ENCODE assay signal across 8 cellular contexts in genomic region chr2:150133623-150134022, GRCh38.
DNase-seq lines count a peak whose midpoint lies in the region; ATAC-seq, FAIRE-seq and TF ChIP-seq lines count a peak whose summit lies in the region.

No MANE protein-coding gene starts in this region.

- H3K9me3 ChIP-seq in K562 (replicated peaks; ENCODE audit: control insufficient read depth, insufficient read depth, low read depth, low read length) = no peaks in the 10 kb centered on the region

- WGBS in K562 (ENCODE audit: insufficient coverage, low coverage, missing lambda C conversion rate) = 3% methylated on average over 5 of the region's 5 CpGs

- no peak overlapping the region for H3K9ac ChIP-seq in K562 (ENCODE audit: insufficient read depth in 1 of 2, low read depth in 2 of 2, low read length in 2 of 2)

- in situ Hi-C loops in K562 (cut with MboI) = no loop called here

- H3K4me1 ChIP-seq in K562 (replicated peaks in 1 of 2; ENCODE audit: control insufficient read depth in 2 of 2, insufficient read depth in 2 of 2, low read length in 2 of 2) = no peaks in the 10 kb centered on the region

- no peaks in the 10 kb centered on the region for H4K20me1 ChIP-seq in K562 (replicated peaks; ENCODE audit: control insufficient read depth, insufficient read depth, low read length)

- CTCF ChIA-PET in K562 (lab: Yijun Ruan, JAX; ENCODE audit: low intra/inter-chr PET ratio) = no interaction called here

- POLR2A ChIA-PET in K562 (lab: Yijun Ruan, JAX) = interaction anchor here (0.7 to 0.9 kb wide), 2 partner anchors 15 to 19 kb away, joined by 3 read pairs; no protein-coding TSS in a partner anchor

- no peak for FAIRE-seq in K562 (lab: Jason Lieb, UNC)

- no peak for TF ChIP-seq EP300 in K562 (IDR thresholded peaks at IDR 0.05; ENCODE audit: low read length)

- H3K36me3 ChIP-seq in K562 (ENCODE audit: control insufficient read depth, insufficient read depth, low read length) = no peaks in the 10 kb centered on the region

- intact Hi-C loops in K562 (cut with micrococcal nuclease) = no loop called here

- no peaks in the 10 kb centered on the region for H3K79me2 ChIP-seq in K562 (ENCODE audit: control insufficient read depth, insufficient read depth, low read length)

- H3K27me3 ChIP-seq in K562 (ENCODE audit: control insufficient read depth in 2 of 2, insufficient read depth in 2 of 2, low read length in 2 of 2) = no peaks in the 10 kb centered on the region

- H3K4me3 ChIP-seq in K562 = no peak overlapping the region

- H2AFZ ChIP-seq in K562 (ENCODE audit: low read depth, low read length) = no peak overlapping the region

- TF ChIP-seq RAD21 in K562 (CRISPR knock-in tag; conservative IDR thresholded peaks at IDR 0.05 in 1 of 2, IDR thresholded peaks at IDR 0.05 in 1 of 2) = peak in 1 of 2 experiments; percentile 2; a peak in 1 of 4 replicates

- no peaks in the 10 kb centered on the region for H3K9me1 ChIP-seq in K562 (ENCODE audit: control insufficient read depth, insufficient read depth, low read length)

- peak; percentile 91 for ATAC-seq in GM21515 (IDR thresholded peaks at IDR 0.05; ENCODE audit: unreplicated experiment)
- ATAC-seq in K562 = peak; percentile 71

- H3K4me2 ChIP-seq in K562 (ENCODE audit: insufficient read depth, low read length) = no peak overlapping the region

- no peak for TF ChIP-seq POLR2A in K562 (conservative IDR thresholded peaks at IDR 0.05)

- no peak for TF ChIP-seq CTCF in K562 (IDR thresholded peaks at IDR 0.05 in 2 of 3, conservative IDR thresholded peaks at IDR 0.05 in 1 of 3; ENCODE audit: insufficient read depth in 2 of 3, low read depth in 1 of 3, low read length in 3 of 3)

- H3K27ac ChIP-seq in K562 (ENCODE audit: extremely low read depth, low read depth, low read length) = no peak overlapping the region

- DNase-seq in GM03348 (ENCODE audit: low spot score) (peak; percentile 61), HPDE6-E6E7 (ENCODE audit: extremely low spot score) (peak; percentile 89), K562 (ENCODE audit: extremely low read depth in 1 of 4, low spot score in 3 of 4) (peak in 2 of 4 experiments; percentile 13 to 36), smooth muscle cell of the brain vasculature (ENCODE audit: low read depth, low spot score) (peak; percentile 32), NCI-H82 (lab: John Stamatoyannopoulos, UW) (no peak), DMS 273 treated with DMSO at 0.1 percent for 48 hours (lab: John Stamatoyannopoulos, UW) (no peak)
- DNase-seq in stimulated activated naive CD4-positive, alpha-beta T cell (lab: John Stamatoyannopoulos, UW) = no peak

- BruUV-seq in K562 (replicated peaks; lab: Mats Ljungman, UMichigan) = no TSS peak

TF ChIP-seq in K562, 482 proteins besides CTCF, POLR2A, EP300 and RAD21 (continues in another document):
- no peak for TF ChIP-seq MXI1 (IDR thresholded peaks at IDR 0.05; ENCODE audit: low read depth, low read length)
- TF ChIP-seq HMGN3 (IDR thresholded peaks at IDR 0.05; ENCODE audit: borderline replicate concordance, extremely low read depth, insufficient read length, low read depth, low read length) = no peak
- no peak for TF ChIP-seq MTA2 (IDR thresholded peaks at IDR 0.05; ENCODE audit: low read depth)
- peak; percentile 92 for TF ChIP-seq JUND (IDR thresholded peaks at IDR 0.05; ENCODE audit: borderline replicate concordance, low read depth, low read length)
- TF ChIP-seq JUND (tag; IDR thresholded peaks at IDR 0.05; ENCODE audit: borderline replicate concordance, low read depth, low read length) = peak; percentile 84; the same call in 2 of the 3 replicates
- peak; percentile 96 for TF ChIP-seq FOSL1 (tag; conservative IDR thresholded peaks at IDR 0.05)
- no peak for TF ChIP-seq CBX5 (IDR thresholded peaks at IDR 0.05; ENCODE audit: borderline replicate concordance, low read depth)
- TF ChIP-seq RFX1 (IDR thresholded peaks at IDR 0.05) = no peak
- no peak for TF ChIP-seq ZNF583 (CRISPR knock-in tag; IDR thresholded peaks at IDR 0.05)
- TF ChIP-seq ARID1B (IDR thresholded peaks at IDR 0.05) = peak; percentile 22; the same call in 1 of the 2 replicates
- no peak for TF ChIP-seq STAT5A (IDR thresholded peaks at IDR 0.05; ENCODE audit: borderline replicate concordance, low read length)
- peak; percentile 85 for TF ChIP-seq SOX6 (IDR thresholded peaks at IDR 0.05)
- no peak for TF ChIP-seq ARID3B (CRISPR knock-in tag; IDR thresholded peaks at IDR 0.05; ENCODE audit: borderline replicate concordance)
- no peak for TF ChIP-seq BCOR (IDR thresholded peaks at IDR 0.05)
- no peak for TF ChIP-seq SAFB2 (IDR thresholded peaks at IDR 0.05; ENCODE audit: borderline replicate concordance, low read depth, low read length, severe bottlenecking)
- no peak for TF ChIP-seq ZNF785 (CRISPR knock-in tag; IDR thresholded peaks at IDR 0.05)
- TF ChIP-seq ATF7 (IDR thresholded peaks at IDR 0.05) = 0 out of 2 replicates have a peak, but pooled peaks have one; percentile 35
- TF ChIP-seq ZBTB17 (CRISPR knock-in tag; IDR thresholded peaks at IDR 0.05) = no peak
- peak; percentile 83 for TF ChIP-seq JUN (IDR thresholded peaks at IDR 0.05; ENCODE audit: borderline replicate concordance, low read depth, low read length)
- TF ChIP-seq JUN (CRISPR knock-in tag; IDR thresholded peaks at IDR 0.05; ENCODE audit: borderline replicate concordance) = no peak
- no peak for TF ChIP-seq IRF2 (CRISPR knock-in tag; IDR thresholded peaks at IDR 0.05)
- TF ChIP-seq CBX8 (IDR thresholded peaks at IDR 0.05; ENCODE audit: borderline replicate concordance, extremely low read depth, low read depth, low read length, poor library complexity, severe bottlenecking) = no peak
- peak; percentile 90 for TF ChIP-seq ATF3 (IDR thresholded peaks at IDR 0.05)
- TF ChIP-seq ATF3 (CRISPR knock-in tag; conservative IDR thresholded peaks at IDR 0.05) = no peak
- no peak for TF ChIP-seq SREBF2 (CRISPR knock-in tag; IDR thresholded peaks at IDR 0.05)
- TF ChIP-seq CBX2 (IDR thresholded peaks at IDR 0.05; ENCODE audit: insufficient read depth, low read length, poor library complexity, severe bottlenecking) = no peak
- TF ChIP-seq RCOR1 (IDR thresholded peaks at IDR 0.05; ENCODE audit: borderline replicate concordance in 1 of 2, low read depth in 2 of 2, low read length in 2 of 2) = no peak
- TF ChIP-seq ZNF197 (CRISPR knock-in tag; IDR thresholded peaks at IDR 0.05; ENCODE audit: low read depth) = no peak
- TF ChIP-seq MED1 (CRISPR knock-in tag; IDR thresholded peaks at IDR 0.05; ENCODE audit: borderline replicate concordance) = no peak
- TF ChIP-seq HCFC1 (IDR thresholded peaks at IDR 0.05; ENCODE audit: low read depth, low read length) = no peak
- TF ChIP-seq ZNF589 (CRISPR knock-in tag; IDR thresholded peaks at IDR 0.05; ENCODE audit: low read depth) = no peak
- no peak for TF ChIP-seq PHB (CRISPR knock-in tag; IDR thresholded peaks at IDR 0.05)

Comparison
In these comparisons a context has a peak if more than half of its experiments do, and no peak if none do; other contexts are left out.
1. DNase-seq: peak in GM03348 (single experiment), HPDE6-E6E7 (single experiment) and smooth muscle cell of the brain vasculature (single experiment); none in NCI-H82 (single experiment), stimulated activated naive CD4-positive, alpha-beta T cell (0 of 6) and DMS 273 treated with DMSO at 0.1 percent for 48 hours (single experiment).